24 cellular contexts compared by ENCODE assay signal in genomic region chr10:57905866-57906265, GRCh38.
"Had no signal": no experiment of that assay in that cellular context is flagged by ENCODE, and none has a peak within 500 bp of the region (broad histone marks: within the 10 kb centered on the region; RNA-seq: fewer than 3 reads in every experiment).

No MANE protein-coding gene starts in this region.

- H3K9me3 ChIP-seq: heart right ventricle, sigmoid colon, testis had no signal

- H3K9me3 Mint-ChIP-seq: activated CD8-positive, alpha-beta T cell treated with anti-CD3 and anti-CD28 coated beads for 36 hours; activated naive CD4-positive, alpha-beta T cell treated with anti-CD3 and anti-CD28 coated beads, Interleukin-2, amount 10 ng/mL, durations not matched to agents 7 days and 5 days; nephron; type B pancreatic cell had no signal

- H3K27ac ChIP-seq: heart right ventricle, sigmoid colon, spleen, testis had no signal

- H3K27me3 Mint-ChIP-seq: activated CD8-positive, alpha-beta memory T cell treated with anti-CD3 and anti-CD28 coated beads, Interleukin-2, amount 10 ng/mL, durations not matched to agents 7 days and 5 days; activated CD8-positive, alpha-beta T cell treated with anti-CD3 and anti-CD28 coated beads for 36 hours; activated naive CD4-positive, alpha-beta T cell treated with anti-CD3 and anti-CD28 coated beads, Interleukin-2, amount 10 ng/mL, durations not matched to agents 7 days and 5 days; dendritic cell treated with granulocyte-macrophage colony-stimulating factor and Interleukin-4, amounts not matched to agents 40 ng/mL and 50 ng/mL, for 4 days; T-helper 17 cell; type B pancreatic cell had no signal

- H3K27ac Mint-ChIP-seq: activated CD8-positive, alpha-beta memory T cell treated with anti-CD3 and anti-CD28 coated beads, Interleukin-2, amount 10 ng/mL, durations not matched to agents 7 days and 5 days; activated CD8-positive, alpha-beta T cell treated with anti-CD3 and anti-CD28 coated beads for 36 hours; activated naive CD4-positive, alpha-beta T cell treated with anti-CD3 and anti-CD28 coated beads, Interleukin-2, amount 10 ng/mL, durations not matched to agents 7 days and 5 days; dendritic cell treated with granulocyte-macrophage colony-stimulating factor and Interleukin-4, amounts not matched to agents 40 ng/mL and 50 ng/mL, for 4 days; nephron; T-helper 17 cell; type B pancreatic cell had no signal

- H3K4me3 Mint-ChIP-seq: activated CD8-positive, alpha-beta memory T cell treated with anti-CD3 and anti-CD28 coated beads, Interleukin-2, amount 10 ng/mL, durations not matched to agents 7 days and 5 days; activated CD8-positive, alpha-beta T cell treated with anti-CD3 and anti-CD28 coated beads for 36 hours; activated naive CD4-positive, alpha-beta T cell treated with anti-CD3 and anti-CD28 coated beads, Interleukin-2, amount 10 ng/mL, durations not matched to agents 7 days and 5 days; dendritic cell treated with granulocyte-macrophage colony-stimulating factor and Interleukin-4, amounts not matched to agents 40 ng/mL and 50 ng/mL, for 4 days; nephron; T-helper 17 cell; type B pancreatic cell had no signal

- H3K4me1 Mint-ChIP-seq: activated CD8-positive, alpha-beta memory T cell treated with anti-CD3 and anti-CD28 coated beads, Interleukin-2, amount 10 ng/mL, durations not matched to agents 7 days and 5 days; activated naive CD4-positive, alpha-beta T cell treated with anti-CD3 and anti-CD28 coated beads, Interleukin-2, amount 10 ng/mL, durations not matched to agents 7 days and 5 days; nephron; T-helper 17 cell had no signal

- H3K36me3 ChIP-seq: heart right ventricle, sigmoid colon, spleen had no signal

- H3K36me3 Mint-ChIP-seq: activated CD8-positive, alpha-beta memory T cell treated with anti-CD3 and anti-CD28 coated beads, Interleukin-2, amount 10 ng/mL, durations not matched to agents 7 days and 5 days; activated naive CD4-positive, alpha-beta T cell treated with anti-CD3 and anti-CD28 coated beads, Interleukin-2, amount 10 ng/mL, durations not matched to agents 7 days and 5 days; type B pancreatic cell had no signal

- H3K4me3 ChIP-seq: heart right ventricle, sigmoid colon, spleen, testis had no signal

- H3K4me1 ChIP-seq: heart right ventricle, spleen, testis had no signal

- H3K27me3 ChIP-seq: heart right ventricle, sigmoid colon, spleen, testis had no signal

- DNase-seq: activated CD4-positive, alpha-beta T cell treated with anti-CD3 and anti-CD28 coated beads for 48 hours; activated CD8-positive, alpha-beta memory T cell treated with anti-CD3 and anti-CD28 coated beads, Interleukin-2, amount 10 ng/mL, durations not matched to agents 7 days and 5 days; activated CD8-positive, alpha-beta T cell treated with anti-CD3 and anti-CD28 coated beads for 36 hours; activated effector memory CD4-positive, alpha-beta T cell treated with anti-CD3 and anti-CD28 coated beads, Interleukin-2, amount 50 U/mL, for 16 hours; activated naive CD4-positive, alpha-beta T cell treated with anti-CD3 and anti-CD28 coated beads, Interleukin-2, amount 10 ng/mL, durations not matched to agents 7 days and 5 days; activated T-cell treated with anti-CD3 and anti-CD28 coated beads for 4 hours; amygdala; effector CD4-positive, alpha-beta T cell; heart right ventricle; islet precursor cell; left cardiac atrium; midbrain; nucleus accumbens; posterior cingulate gyrus; sigmoid colon; spleen; stimulated activated CD4-positive, alpha-beta T cell treated with anti-CD3 and anti-CD28 coated beads, Interleukin-4, amount 100 ng/mL, for 1 hour; stimulated activated naive CD4-positive, alpha-beta T cell; T-helper 17 cell; testis had no signal

- FAIRE-seq: endometrium had no signal
